In genomic region chr4:86400216-86400615, GRCh38 we compare ENCODE assay signal across 21 cellular contexts. TPM values are rescaled to one million over a fixed set of nuclear protein-coding genes. Genes with fewer than 3 reads are reported as not detected.
"Had no signal": no experiment of that assay in that cellular context is flagged by ENCODE, and none has a peak within 500 bp of the region (broad histone marks: within the 10 kb centered on the region; RNA-seq: fewer than 3 reads in every experiment).

No MANE protein-coding gene starts in this region.

- H3K36me3 ChIP-seq: ascending aorta, cardiac muscle cell, esophagus muscularis mucosa, gastroesophageal sphincter, ovary, tibial nerve, uterus had no signal

- H3K27me3 ChIP-seq: ascending aorta, cardiac muscle cell, esophagus muscularis mucosa, gastroesophageal sphincter, ovary, tibial nerve, uterus had no signal

- H3K4me1 ChIP-seq: ascending aorta, esophagus muscularis mucosa, gastroesophageal sphincter, tibial nerve, uterus had no signal

- DNase-seq: activated CD4-positive, alpha-beta T cell treated with anti-CD3 and anti-CD28 coated beads, Interleukin-2, amount 50 U/mL, for 4 hours; activated CD4-positive, CD25-positive, alpha-beta regulatory T cell treated with anti-CD3 and anti-CD28 coated beads, Interleukin-2, amount 50 U/mL, for 72 hours; activated naive CD4-positive, alpha-beta T cell treated with Interleukin-2 at 50 U/mL for 16 hours; left colon; mammary epithelial cell; mucosa of descending colon; naive thymus-derived CD4-positive, alpha-beta T cell; ovary; small intestine; stimulated activated CD4-positive, alpha-beta T cell treated with anti-CD3 and anti-CD28 coated beads, Interleukin-4, amount 100 ng/mL, for 24 hours; stimulated activated naive CD4-positive, alpha-beta T cell treated with Interleukin-2 at 50 U/mL for 16 hours; substantia nigra; T-helper 9 cell; uterus had no signal

- FAIRE-seq: colon, small intestine had no signal

- H3K4me3 ChIP-seq: ascending aorta, cardiac muscle cell, esophagus muscularis mucosa, gastroesophageal sphincter, mucosa of descending colon, ovary, tibial nerve, uterus had no signal

- H3K9me3 ChIP-seq: ascending aorta, esophagus muscularis mucosa, gastroesophageal sphincter, mucosa of descending colon, ovary, tibial nerve, uterus had no signal

- ATAC-seq: activated T-helper 17 cell treated with anti-CD3 and anti-CD28 coated beads, Interleukin-2, amount 50 U/mL, for 72 hours; gastroesophageal sphincter; left colon; mucosa of descending colon; naive thymus-derived CD4-positive, alpha-beta T cell had no signal

- H3K27ac ChIP-seq: ascending aorta, cardiac muscle cell, esophagus muscularis mucosa, gastroesophageal sphincter, ovary, tibial nerve, uterus had no signal

RNA-seq across cellular contexts. Expression of gene MAPK10, which starts 40.4 kb away (rescaled TPM):
- polyA plus RNA-seq: naive thymus-derived CD4-positive, alpha-beta T cell had no signal
